1 cellular context compared by ENCODE assay signal in the genomic region with DNA sequence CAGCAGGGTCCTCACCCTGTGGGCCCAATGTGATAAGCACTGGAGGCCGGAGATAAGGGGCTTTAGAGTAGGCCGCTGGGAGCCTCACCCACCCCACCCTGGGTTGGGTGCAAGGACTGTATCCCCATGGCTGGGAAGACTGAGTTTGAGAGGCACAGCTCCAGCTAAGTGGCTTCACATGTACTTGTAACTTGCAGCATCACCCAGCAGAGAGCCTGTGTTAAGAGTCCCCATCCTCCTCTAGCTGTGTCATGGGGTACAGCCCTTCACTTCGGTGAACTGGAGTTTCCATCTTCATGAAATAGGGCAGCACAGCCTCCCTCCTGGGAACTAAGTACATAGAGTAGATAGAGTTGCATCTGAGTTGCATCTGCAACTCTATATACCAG.
TF ChIP-seq lines count a peak whose summit lies in the region.

No MANE protein-coding gene starts in this region.

TF ChIP-seq in endothelial cell of umbilical vein, 7 proteins besides CTCF, POLR2A, EP300 and RAD21:
- TF ChIP-seq MYC (IDR thresholded peaks at IDR 0.05; ENCODE audit: low read depth, low read length) = no peak
- TF ChIP-seq POLR2AphosphoS5 (IDR thresholded peaks at IDR 0.05; ENCODE audit: insufficient read depth, low read depth, low read length) = no peak
- no peak for TF ChIP-seq EZH2 (IDR thresholded peaks at IDR 0.05; ENCODE audit: borderline replicate concordance, low read depth, low read length, severe bottlenecking)
- TF ChIP-seq MAX (IDR thresholded peaks at IDR 0.05; ENCODE audit: insufficient read depth, insufficient read length) = no peak
- TF ChIP-seq FOS (IDR thresholded peaks at IDR 0.05; ENCODE audit: borderline replicate concordance, insufficient read depth, low read length) = no peak
- TF ChIP-seq GATA2 (IDR thresholded peaks at IDR 0.05; ENCODE audit: insufficient read depth, insufficient read length, low read depth, low read length) = no peak
- no peak for TF ChIP-seq JUN (IDR thresholded peaks at IDR 0.05; ENCODE audit: borderline replicate concordance, insufficient read depth, insufficient read length, low read depth)
